ENCODE assay signal across 21 cellular contexts in the genomic region with DNA sequence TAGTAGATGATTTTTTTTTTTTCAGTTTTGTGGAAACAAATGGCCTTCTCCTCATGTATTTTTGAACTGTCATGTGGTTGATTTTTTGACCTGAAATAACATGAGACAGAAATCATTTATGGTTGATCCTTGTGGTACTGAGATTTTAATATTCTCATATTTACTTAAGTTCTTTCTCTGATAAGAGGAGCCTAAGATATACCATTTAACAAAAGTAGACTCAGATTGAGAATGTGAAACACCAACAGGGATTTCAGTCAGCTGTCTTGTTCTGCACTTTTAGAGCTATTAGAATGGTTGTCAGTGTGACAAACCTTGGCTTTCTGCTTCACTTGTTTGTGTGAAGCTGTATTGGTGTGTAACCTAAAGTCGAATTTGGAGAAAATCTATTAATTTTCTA.
DNase-seq lines count a peak whose midpoint lies in the region; ATAC-seq and TF ChIP-seq lines count a peak whose summit lies in the region.
"Had no signal": no experiment of that assay in that cellular context is flagged by ENCODE, and none has a peak within 500 bp of the region (broad histone marks: within the 10 kb centered on the region; RNA-seq: fewer than 3 reads in every experiment).

No MANE protein-coding gene starts in this region.

- H3F3A ChIP-seq in OCI-LY1 (ENCODE audit: insufficient read depth, low read length), result no peaks in the 10 kb centered on the region

- peak overlapping the region; percentile 13 for H3K4me2 ChIP-seq in OCI-LY1 (ENCODE audit: low read length)

- ATAC-seq in GM18858 (IDR thresholded peaks at IDR 0.05; ENCODE audit: unreplicated experiment) (peak; percentile 28), GM21526 (IDR thresholded peaks at IDR 0.05; ENCODE audit: low FRiP score, unreplicated experiment) (peak; percentile 27), HG02973 (IDR thresholded peaks at IDR 0.05; ENCODE audit: unreplicated experiment) (peak; percentile 38), GM18907 (IDR thresholded peaks at IDR 0.05; ENCODE audit: unreplicated experiment) (no peak)
- ATAC-seq: right cardiac atrium had no signal

- no peak overlapping the region for H3K4me3 ChIP-seq in OCI-LY1 (ENCODE audit: low read depth, low read length, poor library complexity, severe bottlenecking)
- H3K4me3 ChIP-seq: breast epithelium, suprapubic skin, vagina had no signal

- no peak for DNase-seq in anterior cingulate cortex (lab: John Stamatoyannopoulos, UW)
- no peak for DNase-seq in activated CD4-positive, CD25-positive, alpha-beta regulatory T cell (lab: John Stamatoyannopoulos, UW)
- DNase-seq in NCI-H774 (lab: John Stamatoyannopoulos, UW), result no peak
- DNase-seq: activated CD4-positive, alpha-beta T cell treated with anti-CD3 and anti-CD28 coated beads, Interleukin-2, amount 10 ng/mL, durations not matched to agents 24 days and 14 days; foreskin fibroblast; kidney; NCI-H1105 treated with DMSO at 0.1 percent for 48 hours; NCI-H2107; NCI-H69; OCI-M1; right cardiac atrium; Right ventricle myocardium superior had no signal

- no peaks in the 10 kb centered on the region for H3K27me3 ChIP-seq in OCI-LY1 (ENCODE audit: insufficient read depth, low read length)
- H3K27me3 ChIP-seq: breast epithelium, suprapubic skin, vagina had no signal

- no peaks in the 10 kb centered on the region for H3K9me3 ChIP-seq in OCI-LY1 (ENCODE audit: low read length)
- H3K9me3 ChIP-seq: breast epithelium, vagina had no signal

- peaks cover 99% of the 10 kb centered on the region for H3K4me1 ChIP-seq in OCI-LY1 (ENCODE audit: insufficient read depth, low read length, severe bottlenecking)
- H3K4me1 ChIP-seq: breast epithelium, suprapubic skin, vagina had no signal

- no peaks in the 10 kb centered on the region for H4K20me1 ChIP-seq in OCI-LY1 (ENCODE audit: insufficient read depth, low read length)

- TF ChIP-seq CTCF in OCI-LY1 (IDR thresholded peaks at IDR 0.05; ENCODE audit: low read length), result no peak

- peak overlapping the region; percentile 24 for H3K9ac ChIP-seq in OCI-LY1 (ENCODE audit: low read length)

- no peaks in the 10 kb centered on the region for H3K9me2 ChIP-seq in OCI-LY1 (ENCODE audit: low read depth, low read length)

- peak overlapping the region; percentile 62 for H3K27ac ChIP-seq in OCI-LY1 (ENCODE audit: low read depth, low read length, poor library complexity, severe bottlenecking)
- H3K27ac ChIP-seq: breast epithelium, epithelial cell of prostate, suprapubic skin, vagina had no signal

- no peaks in the 10 kb centered on the region for H3K79me2 ChIP-seq in OCI-LY1 (ENCODE audit: insufficient read depth, low read length)

- 0 out of 2 replicates have a peak overlapping the region, but pooled peaks have one; percentile 43 for H2AFZ ChIP-seq in OCI-LY1 (ENCODE audit: low read length)

- no peaks in the 10 kb centered on the region for H3K36me3 ChIP-seq in OCI-LY1 (ENCODE audit: insufficient read depth, low read length)
- H3K36me3 ChIP-seq: breast epithelium, suprapubic skin, vagina had no signal
